ENCODE assay signal across 5 cellular contexts in the genomic region with DNA sequence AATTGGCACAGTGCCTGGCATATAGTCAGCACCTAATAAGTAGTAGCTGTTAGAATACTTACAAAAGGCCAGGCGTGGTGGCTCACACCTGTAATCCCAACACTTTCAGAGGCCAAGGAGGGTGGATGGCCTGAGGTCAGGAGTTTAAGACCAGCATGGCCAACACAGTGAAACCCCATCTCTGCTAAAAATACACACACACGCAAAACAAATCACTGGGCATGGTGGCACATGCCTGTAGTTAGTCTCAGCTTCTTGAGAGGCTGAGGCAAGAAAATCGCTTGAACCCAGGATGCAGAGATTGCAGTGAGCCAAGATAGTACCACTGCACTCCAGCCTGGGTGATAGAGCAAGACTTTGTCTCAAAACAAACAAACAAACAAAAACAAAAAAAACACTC. TPM values are rescaled to one million over a fixed set of nuclear protein-coding genes. Genes with fewer than 3 reads are reported as not detected.
"Had no signal": no experiment of that assay in that cellular context is flagged by ENCODE, and none has a peak within 500 bp of the region (broad histone marks: within the 10 kb centered on the region; RNA-seq: fewer than 3 reads in every experiment).

No MANE protein-coding gene starts in this region.

RNA-seq across cellular contexts. Expression of gene NPIPA8, which starts 29.3 kb away (rescaled TPM):
- total RNA-seq: hepatocyte, left ventricle myocardium superior, lung microvascular endothelial cell, mononuclear cell, myocyte had no signal
- polyA plus RNA-seq: hepatocyte had no signal
